12 cellular contexts compared by ENCODE assay signal in the genomic region with DNA sequence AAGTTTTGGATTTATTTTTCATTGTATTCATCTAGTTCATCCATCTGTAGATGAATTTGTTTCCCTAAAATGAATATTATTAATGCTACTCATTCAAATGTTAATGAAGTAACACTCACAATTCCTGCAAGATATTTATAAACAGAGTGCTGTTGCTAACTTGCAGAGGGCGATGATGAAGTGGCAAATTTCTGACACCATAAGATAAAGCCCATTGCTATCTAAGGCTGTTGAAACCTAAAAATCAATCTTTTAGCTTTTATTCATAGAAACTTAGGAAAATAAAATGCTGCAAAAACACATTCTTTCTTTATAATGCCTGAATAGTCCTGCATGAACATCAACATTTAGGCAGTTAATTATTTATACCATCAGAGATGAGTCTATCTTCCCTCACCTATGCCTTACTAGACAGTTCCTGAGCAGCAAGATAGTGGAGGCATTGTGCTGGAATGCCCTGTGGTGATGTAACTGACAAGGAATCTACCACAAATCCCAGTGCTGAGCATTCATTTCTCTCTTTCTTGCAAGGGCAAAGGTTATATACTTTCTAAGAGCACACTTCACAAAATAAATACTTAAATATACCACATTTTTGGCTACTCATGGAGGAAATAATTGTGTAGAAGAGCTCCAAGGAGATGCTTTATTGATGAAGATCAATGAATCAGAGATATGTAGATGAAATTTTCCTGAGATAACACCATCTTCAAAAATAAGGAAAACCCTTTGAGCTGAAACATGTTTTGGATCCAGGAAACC. TPM values are rescaled to one million over a fixed set of nuclear protein-coding genes. Genes with fewer than 3 reads are reported as not detected.
DNase-seq lines count a peak whose midpoint lies in the region; ATAC-seq, FAIRE-seq and TF ChIP-seq lines count a peak whose summit lies in the region.
"Had no signal": no experiment of that assay in that cellular context is flagged by ENCODE, and none has a peak within 500 bp of the region (broad histone marks: within the 10 kb centered on the region; RNA-seq: fewer than 3 reads in every experiment).

No MANE protein-coding gene starts in this region.

- H3K27ac ChIP-seq in IMR-90 (ENCODE audit: insufficient read depth, low read length): no peak overlapping the region; the same call in 1 of the 2 replicates
- no peak overlapping the region for H3K27ac ChIP-seq in brain microvascular endothelial cell
- no peak overlapping the region for H3K27ac ChIP-seq in HepG2 (ENCODE audit: extremely low read length, insufficient read depth, low read length)
- H3K27ac ChIP-seq: left ventricle myocardium inferior had no signal

- H2BK120ac ChIP-seq in IMR-90 (ENCODE audit: low read depth, low read length): no peak overlapping the region

- H3K36me3 ChIP-seq in IMR-90 (ENCODE audit: control insufficient read depth, insufficient read depth, low read length): no peaks in the 10 kb centered on the region
- H3K36me3 ChIP-seq in brain microvascular endothelial cell (replicated peaks): no peaks in the 10 kb centered on the region
- no peaks in the 10 kb centered on the region for H3K36me3 ChIP-seq in HepG2 (replicated peaks in 1 of 2; ENCODE audit: control insufficient read depth in 1 of 2, insufficient read depth in 2 of 2, low read length in 2 of 2)
- H3K36me3 ChIP-seq: left ventricle myocardium inferior had no signal

- in situ Hi-C loops in IMR-90 (cut with MboI; ENCODE audit: low sequenced_read_pairs) (no loop called here), brain microvascular endothelial cell (cut with HindIII; ENCODE audit: low pct_ligation_motif_present, low sequenced_read_pairs) (no loop called here), HepG2 (cut with HindIII; ENCODE audit: extremely low pct_ligation_motif_present, low pct_unique_long_range_greater_than_20kb) (no loop called here)

- CTCF ChIA-PET in IMR-90 (lab: Yijun Ruan, JAX) (no interaction called here), HepG2 (lab: Yijun Ruan, JAX; ENCODE audit: low intra/inter-chr PET ratio, low total read pairs) (no interaction called here)

- peak overlapping the region; percentile 17 for H2BK5ac ChIP-seq in IMR-90 (ENCODE audit: low read depth, low read length, poor library complexity, severe bottlenecking)

- dilution Hi-C loops in IMR-90 (cut with HindIII; ENCODE audit: low sequenced_read_pairs, unreplicated experiment): no loop called here

- WGBS in IMR-90 (ENCODE audit: extremely low coverage in 2 of 2, insufficient read length in 1 of 2), 2 experiments: no CpG with 5 or more reads among the region's 1 CpG
- 29% methylated on average over 1 of the region's 1 CpG for WGBS in HepG2 (ENCODE audit: low lambda C conversion rate)

- no TSS peak for BruUV-seq in IMR-90 (replicated peaks; lab: Mats Ljungman, UMichigan)
- no TSS peak for BruUV-seq in HepG2 (replicated peaks; lab: Mats Ljungman, UMichigan)

- no peak overlapping the region for H3K56ac ChIP-seq in IMR-90 (ENCODE audit: extremely low read depth, insufficient read depth, low read length)

- H3K4me3 ChIP-seq in AG10803 (ENCODE audit: low read length) (no peak overlapping the region), IMR-90 (ENCODE audit: insufficient read depth, low read depth, low read length) (no peak overlapping the region), brain microvascular endothelial cell (ENCODE audit: low read depth, low read length) (no peak overlapping the region), HepG2 (replicated peaks in 1 of 3; ENCODE audit: insufficient read depth in 1 of 3, low read depth in 2 of 3, low read length in 3 of 3) (no peak overlapping the region)
- H3K4me3 ChIP-seq: left ventricle myocardium inferior had no signal

- H3K79me2 ChIP-seq in HepG2 (ENCODE audit: insufficient read depth, low read length): no peaks in the 10 kb centered on the region

- no peak overlapping the region for H2AK9ac ChIP-seq in IMR-90 (replicated peaks; ENCODE audit: low read depth, low read length, poor library complexity)

- ATAC-seq in IMR-90 (ENCODE audit: low read depth) (peak; percentile 99), HepG2 (peak; percentile 51; the same call in 1 of the 3 replicates), GM21737 (IDR thresholded peaks at IDR 0.05; ENCODE audit: unreplicated experiment) (no peak), HG02970 (IDR thresholded peaks at IDR 0.05; ENCODE audit: low FRiP score, unreplicated experiment) (no peak)
- ATAC-seq in stimulated activated naive CD8-positive, alpha-beta T cell treated with anti-CD3 and anti-CD28 coated beads, Interleukin-15, Interleukin-2, amounts not matched to agents 100 U/mL and 50 U/mL, for 24 hours: no peak

- intact Hi-C loops in IMR-90 (cut with micrococcal nuclease): no loop called here
- intact Hi-C loops in HepG2 (cut with micrococcal nuclease; ENCODE audit: unreplicated experiment): no loop called here

- no peak overlapping the region for H2AK5ac ChIP-seq in IMR-90 (ENCODE audit: low read depth, low read length)

- no peak overlapping the region for H4K91ac ChIP-seq in IMR-90 (ENCODE audit: insufficient read depth, low read depth, low read length)

- TF ChIP-seq CTCF in AG10803 (conservative IDR thresholded peaks at IDR 0.05; ENCODE audit: low read length) (no peak), IMR-90 (conservative IDR thresholded peaks at IDR 0.05; ENCODE audit: low read depth, low read length) (no peak), brain microvascular endothelial cell (IDR thresholded peaks at IDR 0.05; ENCODE audit: low read depth, low read length, missing control alignments) (no peak), HepG2 (CRISPR knock-in tag; IDR thresholded peaks at IDR 0.05) (no peak)

- no peak overlapping the region for H2BK15ac ChIP-seq in IMR-90 (ENCODE audit: low read depth, low read length)

- no peak for TF ChIP-seq EP300 in HepG2 (IDR thresholded peaks at IDR 0.05; ENCODE audit: low read depth in 2 of 2, low read length in 2 of 2)
- TF ChIP-seq EP300 in HepG2 (CRISPR knock-in tag; IDR thresholded peaks at IDR 0.05; ENCODE audit: borderline replicate concordance): no peak

- peaks cover 2% of the 10 kb centered on the region; the same call in 1 of the 2 replicates for H3K4me1 ChIP-seq in IMR-90 (ENCODE audit: control insufficient read depth, insufficient read depth, low read length)
- peaks cover 8% of the 10 kb centered on the region; the same call in 1 of the 2 replicates for H3K4me1 ChIP-seq in HepG2 (ENCODE audit: insufficient read depth, low read length)
- H3K4me1 ChIP-seq: left ventricle myocardium inferior had no signal

- no peak overlapping the region for H2AFZ ChIP-seq in IMR-90 (replicated peaks; ENCODE audit: low read length, poor library complexity)
- H2AFZ ChIP-seq in HepG2 (ENCODE audit: low read length): no peak overlapping the region

- H3K18ac ChIP-seq in IMR-90 (ENCODE audit: low read depth, low read length): peak overlapping the region; percentile 20; the same call in 1 of the 2 replicates

- no peak overlapping the region for H2BK20ac ChIP-seq in IMR-90 (ENCODE audit: low read depth, low read length)

- no peaks in the 10 kb centered on the region for H3K9me1 ChIP-seq in IMR-90 (ENCODE audit: insufficient read depth, low read length)

- H3K27me3 ChIP-seq in IMR-90 (ENCODE audit: control insufficient read depth, insufficient read depth, low read length) (no peaks in the 10 kb centered on the region), brain microvascular endothelial cell (replicated peaks) (no peaks in the 10 kb centered on the region), HepG2 (ENCODE audit: control insufficient read depth in 1 of 2, insufficient read depth in 2 of 2, low read length in 2 of 2) (no peaks in the 10 kb centered on the region)

- TF ChIP-seq RAD21 in IMR-90 (IDR thresholded peaks at IDR 0.05; ENCODE audit: low read length) (no peak), HepG2 (CRISPR knock-in tag; IDR thresholded peaks at IDR 0.05) (no peak)

- no peak overlapping the region for H4K5ac ChIP-seq in IMR-90 (ENCODE audit: low read depth, low read length)

- no peak overlapping the region for H4K8ac ChIP-seq in IMR-90 (ENCODE audit: low read depth in 2 of 2, low read length in 2 of 2)

- POLR2A ChIA-PET in IMR-90 (lab: Charles Lee; ENCODE audit: unreplicated experiment) (no interaction called here), HepG2 (lab: Yijun Ruan, JAX) (no interaction called here)

- no peak overlapping the region; the same call in 1 of the 2 replicates for H3K4ac ChIP-seq in IMR-90 (ENCODE audit: low read depth, low read length)

- FAIRE-seq in HepG2 (lab: Jason Lieb, UNC): no peak

- no peak overlapping the region for H3K4me2 ChIP-seq in IMR-90 (ENCODE audit: low read depth, low read length)
- no peak overlapping the region for H3K4me2 ChIP-seq in HepG2 (ENCODE audit: low read depth, low read length)

- H3K79me1 ChIP-seq in IMR-90 (ENCODE audit: low read depth in 1 of 2, low read length in 2 of 2): no peaks in the 10 kb centered on the region

- no peaks in the 10 kb centered on the region for H4K20me1 ChIP-seq in IMR-90 (ENCODE audit: insufficient read depth, low read length)
- H4K20me1 ChIP-seq in HepG2 (ENCODE audit: insufficient read depth, low read length): no peaks in the 10 kb centered on the region

- no peaks in the 10 kb centered on the region for H3K9me3 ChIP-seq in IMR-90 (ENCODE audit: control insufficient read depth, insufficient read depth, low read length)
- H3K9me3 ChIP-seq in HepG2 (ENCODE audit: low read length): peaks cover 11% of the 10 kb centered on the region; the same call in 1 of the 2 replicates

- H3K9ac ChIP-seq in IMR-90 (ENCODE audit: low read depth, low read length): no peak overlapping the region
- H3K9ac ChIP-seq in HepG2 (ENCODE audit: insufficient read depth, low read depth, low read length): no peak overlapping the region

- H3K23ac ChIP-seq in IMR-90 (ENCODE audit: low read depth, low read length): no peak overlapping the region

- DNase-seq in AG10803 (ENCODE audit: low read depth): peak; percentile 80
- DNase-seq in IMR-90: peak; percentile 89
- peak; percentile 83 for DNase-seq in brain microvascular endothelial cell
- peak; percentile 41 for DNase-seq in HepG2 (ENCODE audit: low spot score)
- no peak for DNase-seq in DMS 273 treated with DMSO at 0.1 percent for 48 hours (lab: John Stamatoyannopoulos, UW)
- no peak for DNase-seq in stimulated activated naive CD8-positive, alpha-beta T cell treated with anti-CD3 and anti-CD28 coated beads, Interleukin-15, Interleukin-2, amounts not matched to agents 100 U/mL and 50 U/mL, for 24 hours
- DNase-seq: effector memory CD4-positive, alpha-beta T cell; left ventricle myocardium inferior; NCI-H1092 treated with DMSO at 0.1 percent for 48 hours; NK-92 treated with Interleukin-12 subunit alpha and Interleukin-12 subunit beta, amount 100 ng/mL, for 24 hours had no signal

- no peak overlapping the region for H3K14ac ChIP-seq in IMR-90 (replicated peaks; ENCODE audit: low read depth, low read length)

- no peak for TF ChIP-seq POLR2A in IMR-90 (IDR thresholded peaks at IDR 0.05; ENCODE audit: low read depth, low read length)
- TF ChIP-seq POLR2A in HepG2 (IDR thresholded peaks at IDR 0.05; ENCODE audit: insufficient read depth in 1 of 2, low read depth in 2 of 2, low read length in 2 of 2): no peak

RNA-seq across cellular contexts. Expression of gene LMNTD1, which starts 57.6 kb away (rescaled TPM):
- total RNA-seq in IMR-90 (2012; rRNA removed) (4.3 and 4.7 TPM in 2 replicates), HepG2 (2016; rRNA removed; fragmentation: Illumina TruSeq; extraction: Trizol) (not detected in 2 replicates)
- polyA plus RNA-seq in IMR-90 (2012; rRNA removed) (1.3 and 1.5 TPM in 2 replicates), HepG2 (2011; rRNA removed) (not detected in 2 replicates)
- polyA plus RNA-seq in IMR-90 (2012; cell fraction: cytosol; rRNA removed): 0.16 and 0.22 TPM in 2 replicates
- 0.30 and 2.0 TPM in 2 replicates for polyA plus RNA-seq in IMR-90 (2012; cell fraction: nucleus; rRNA removed; ENCODE audit: low replicate concordance)
- total RNA-seq in HepG2 (2016; cell fraction: cytosol; rRNA removed; fragmentation: Illumina TruSeq; extraction: Trizol; ENCODE audit: low read depth): not detected in 2 replicates
- total RNA-seq in HepG2 (2016; cell fraction: insoluble cytoplasmic fraction; rRNA removed; fragmentation: Illumina TruSeq; extraction: Trizol): not detected in 2 replicates
- not detected in 2 replicates for total RNA-seq in HepG2 (2016; cell fraction: membrane; rRNA removed; fragmentation: Illumina TruSeq; extraction: Trizol)
- total RNA-seq in HepG2 (2016; cell fraction: nucleus; rRNA removed; fragmentation: Illumina TruSeq; extraction: Trizol): not detected in 2 replicates
- polyA plus RNA-seq in HepG2 (2011; cell fraction: cytosol; rRNA removed): not detected in 2 replicates
- polyA plus RNA-seq in HepG2 (2011; cell fraction: nucleus; rRNA removed): not detected in 2 replicates
- polyA plus RNA-seq in HepG2 (2012): not detected in 2 replicates
- not detected in 2 replicates for polyA plus RNA-seq in HepG2 (2016; cell fraction: cytosol; fragmentation: Illumina TruSeq; extraction: Trizol; ENCODE audit: low read depth)
- polyA plus RNA-seq in HepG2 (2016; cell fraction: insoluble cytoplasmic fraction; fragmentation: Illumina TruSeq; extraction: Trizol; ENCODE audit: low read depth): not detected in 2 replicates
- not detected in 2 replicates for polyA plus RNA-seq in HepG2 (2016; cell fraction: membrane; fragmentation: Illumina TruSeq; extraction: Trizol; ENCODE audit: low read depth)
- not detected in 2 replicates for polyA plus RNA-seq in HepG2 (2016; cell fraction: nucleus; fragmentation: Illumina TruSeq; extraction: Trizol; ENCODE audit: insufficient read depth, low read depth)
- 1.1 TPM in 1 of 2 replicates, not detected in the other for polyA minus RNA-seq in HepG2 (2011; rRNA and poly(A)+ RNA removed; ENCODE audit: low replicate concordance)
- not detected in 2 replicates for polyA minus RNA-seq in HepG2 (2011; cell fraction: cytosol; rRNA and poly(A)+ RNA removed)
- polyA minus RNA-seq in HepG2 (2011; cell fraction: nucleus; rRNA and poly(A)+ RNA removed): not detected in 2 replicates
- total RNA-seq: left ventricle myocardium inferior had no signal

Comparison
In these comparisons a context has a peak if more than half of its experiments do, and no peak if none do; other contexts are left out.
1. DNase-seq: peak in AG10803 (single experiment), IMR-90 (single experiment), brain microvascular endothelial cell (single experiment) and HepG2 (single experiment); none in DMS 273 treated with DMSO at 0.1 percent for 48 hours (single experiment) and stimulated activated naive CD8-positive, alpha-beta T cell treated with anti-CD3 and anti-CD28 coated beads, Interleukin-15, Interleukin-2, amounts not matched to agents 100 U/mL and 50 U/mL, for 24 hours (single experiment).
2. ATAC-seq: peak in IMR-90 (single experiment) and HepG2 (single experiment); none in GM21737 (single experiment), HG02970 (single experiment) and stimulated activated naive CD8-positive, alpha-beta T cell treated with anti-CD3 and anti-CD28 coated beads, Interleukin-15, Interleukin-2, amounts not matched to agents 100 U/mL and 50 U/mL, for 24 hours (single experiment).